ENCODE assay signal across 1 cellular context in the genomic region with DNA sequence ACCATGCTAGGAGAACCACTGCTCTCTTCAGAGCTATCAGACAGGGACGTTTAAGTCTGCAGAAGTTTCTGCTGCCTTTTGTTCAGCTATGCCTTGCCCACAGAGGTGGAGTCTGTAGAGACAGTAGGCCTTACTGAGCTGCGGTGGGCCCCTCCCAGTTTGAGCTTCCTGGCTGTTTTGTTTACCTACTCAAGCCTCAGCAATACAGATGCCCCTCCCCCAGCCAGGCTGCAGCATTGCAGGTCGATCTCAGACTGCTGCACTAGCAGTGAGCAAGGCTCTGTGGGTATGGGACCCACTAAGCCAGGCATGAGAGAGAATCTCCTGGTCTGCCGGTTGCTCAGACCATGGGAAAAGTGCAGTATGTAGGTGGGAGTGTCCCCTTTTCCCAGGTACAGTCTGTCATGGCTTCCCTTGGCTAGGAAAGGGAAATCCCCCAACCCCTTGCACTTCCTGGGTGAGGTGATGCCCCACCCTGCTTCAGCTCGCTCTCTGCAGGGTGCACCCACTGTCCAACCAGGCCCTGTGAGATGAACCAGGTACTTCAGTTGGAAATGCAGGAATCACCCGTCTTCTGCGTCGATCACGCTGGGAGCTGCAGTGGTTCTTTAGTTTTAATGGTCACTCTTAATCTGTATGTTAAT.
TF ChIP-seq lines count a peak whose summit lies in the region.
"Not testable (repeated sequence)": the region's sequence is repeated elsewhere in the genome, so short reads cannot be mapped to it uniquely, and the experiment has no call there.

No MANE protein-coding gene starts in this region.

TF ChIP-seq in HepG2, 621 proteins besides CTCF, POLR2A, EP300 and RAD21 (continued from another document):
- peak; percentile 69; the same call in 1 of the 2 replicates for TF ChIP-seq PAXIP1 (CRISPR knock-in tag; conservative IDR thresholded peaks at IDR 0.05)
- peak; percentile 62 for TF ChIP-seq SAP130 (CRISPR knock-in tag; IDR thresholded peaks at IDR 0.05; ENCODE audit: low read depth)
- TF ChIP-seq ZNF317 (CRISPR knock-in tag; IDR thresholded peaks at IDR 0.05), result 0 out of 2 replicates have a peak, but pooled peaks have one; percentile 72
- peak; percentile 83 for TF ChIP-seq ZNF556 (CRISPR knock-in tag; IDR thresholded peaks at IDR 0.05; ENCODE audit: borderline replicate concordance)
- TF ChIP-seq, protein P1, sequence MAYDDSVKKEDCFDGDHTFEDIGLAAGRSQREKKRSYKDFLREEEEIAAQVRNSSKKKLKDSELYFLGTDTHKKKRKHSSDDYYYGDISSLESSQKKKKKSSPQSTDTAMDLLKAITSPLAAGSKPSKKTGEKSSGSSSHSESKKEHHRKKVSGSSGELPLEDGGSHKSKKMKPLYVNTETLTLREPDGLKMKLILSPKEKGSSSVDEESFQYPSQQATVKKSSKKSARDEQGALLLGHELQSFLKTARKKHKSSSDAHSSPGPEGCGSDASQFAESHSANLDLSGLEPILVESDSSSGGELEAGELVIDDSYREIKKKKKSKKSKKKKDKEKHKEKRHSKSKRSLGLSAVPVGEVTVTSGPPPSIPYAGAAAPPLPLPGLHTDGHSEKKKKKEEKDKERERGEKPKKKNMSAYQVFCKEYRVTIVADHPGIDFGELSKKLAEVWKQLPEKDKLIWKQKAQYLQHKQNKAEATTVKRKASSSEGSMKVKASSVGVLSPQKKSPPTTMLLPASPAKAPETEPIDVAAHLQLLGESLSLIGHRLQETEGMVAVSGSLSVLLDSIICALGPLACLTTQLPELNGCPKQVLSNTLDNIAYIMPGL (CRISPR knock-in tag; IDR thresholded peaks at IDR 0.05; ENCODE audit: borderline replicate concordance in 1 of 2, low read depth in 1 of 2), result 0 out of 4 replicates have a peak, but pooled peaks of 1 of the 2 experiments have one; percentile 42
- 0 out of 2 replicates have a peak, but pooled peaks have one; percentile 23 for TF ChIP-seq IRF2 (CRISPR knock-in tag; IDR thresholded peaks at IDR 0.05)
- TF ChIP-seq PITX1 (CRISPR knock-in tag; IDR thresholded peaks at IDR 0.05), result peak; percentile 69; the same call in 1 of the 2 replicates
- TF ChIP-seq FOXK1 (CRISPR knock-in tag; IDR thresholded peaks at IDR 0.05; ENCODE audit: borderline replicate concordance, low read depth), result peak; percentile 68; the same call in 1 of the 2 replicates
- peak; percentile 77 for TF ChIP-seq POGZ (CRISPR knock-in tag; IDR thresholded peaks at IDR 0.05)
- TF ChIP-seq ZNF788 (CRISPR knock-in tag; IDR thresholded peaks at IDR 0.05; ENCODE audit: borderline replicate concordance), result peak; percentile 39; the same call in 1 of the 2 replicates
- peak; percentile 47; the same call in 1 of the 2 replicates for TF ChIP-seq TBX2 (CRISPR knock-in tag; IDR thresholded peaks at IDR 0.05; ENCODE audit: borderline replicate concordance)
- TF ChIP-seq ZNF761 (CRISPR knock-in tag; conservative IDR thresholded peaks at IDR 0.05), result 0 out of 2 replicates have a peak, but pooled peaks have one; percentile 47
- peak; percentile 34; the same call in 1 of the 2 replicates for TF ChIP-seq ZBTB38 (CRISPR knock-in tag; IDR thresholded peaks at IDR 0.05)
- TF ChIP-seq SALL1 (CRISPR knock-in tag; IDR thresholded peaks at IDR 0.05), result peak; percentile 89
- TF ChIP-seq HOXA3 (CRISPR knock-in tag; IDR thresholded peaks at IDR 0.05), result peak; percentile 21; the same call in 1 of the 2 replicates
- not testable (repeated sequence) for TF ChIP-seq TCF12, FOXA1 (IDR thresholded peaks at IDR 0.05)
- 0 out of 2 replicates have a peak, but pooled peaks have one; percentile 53 for TF ChIP-seq TCF12 (CRISPR knock-in tag; IDR thresholded peaks at IDR 0.05)
- TF ChIP-seq RXRB (CRISPR knock-in tag; IDR thresholded peaks at IDR 0.05; ENCODE audit: borderline replicate concordance), result peak; percentile 40; the same call in 1 of the 2 replicates
- TF ChIP-seq GATAD2A (CRISPR knock-in tag; IDR thresholded peaks at IDR 0.05), result 0 out of 2 replicates have a peak, but pooled peaks have one; percentile 52
- TF ChIP-seq, protein P2, sequence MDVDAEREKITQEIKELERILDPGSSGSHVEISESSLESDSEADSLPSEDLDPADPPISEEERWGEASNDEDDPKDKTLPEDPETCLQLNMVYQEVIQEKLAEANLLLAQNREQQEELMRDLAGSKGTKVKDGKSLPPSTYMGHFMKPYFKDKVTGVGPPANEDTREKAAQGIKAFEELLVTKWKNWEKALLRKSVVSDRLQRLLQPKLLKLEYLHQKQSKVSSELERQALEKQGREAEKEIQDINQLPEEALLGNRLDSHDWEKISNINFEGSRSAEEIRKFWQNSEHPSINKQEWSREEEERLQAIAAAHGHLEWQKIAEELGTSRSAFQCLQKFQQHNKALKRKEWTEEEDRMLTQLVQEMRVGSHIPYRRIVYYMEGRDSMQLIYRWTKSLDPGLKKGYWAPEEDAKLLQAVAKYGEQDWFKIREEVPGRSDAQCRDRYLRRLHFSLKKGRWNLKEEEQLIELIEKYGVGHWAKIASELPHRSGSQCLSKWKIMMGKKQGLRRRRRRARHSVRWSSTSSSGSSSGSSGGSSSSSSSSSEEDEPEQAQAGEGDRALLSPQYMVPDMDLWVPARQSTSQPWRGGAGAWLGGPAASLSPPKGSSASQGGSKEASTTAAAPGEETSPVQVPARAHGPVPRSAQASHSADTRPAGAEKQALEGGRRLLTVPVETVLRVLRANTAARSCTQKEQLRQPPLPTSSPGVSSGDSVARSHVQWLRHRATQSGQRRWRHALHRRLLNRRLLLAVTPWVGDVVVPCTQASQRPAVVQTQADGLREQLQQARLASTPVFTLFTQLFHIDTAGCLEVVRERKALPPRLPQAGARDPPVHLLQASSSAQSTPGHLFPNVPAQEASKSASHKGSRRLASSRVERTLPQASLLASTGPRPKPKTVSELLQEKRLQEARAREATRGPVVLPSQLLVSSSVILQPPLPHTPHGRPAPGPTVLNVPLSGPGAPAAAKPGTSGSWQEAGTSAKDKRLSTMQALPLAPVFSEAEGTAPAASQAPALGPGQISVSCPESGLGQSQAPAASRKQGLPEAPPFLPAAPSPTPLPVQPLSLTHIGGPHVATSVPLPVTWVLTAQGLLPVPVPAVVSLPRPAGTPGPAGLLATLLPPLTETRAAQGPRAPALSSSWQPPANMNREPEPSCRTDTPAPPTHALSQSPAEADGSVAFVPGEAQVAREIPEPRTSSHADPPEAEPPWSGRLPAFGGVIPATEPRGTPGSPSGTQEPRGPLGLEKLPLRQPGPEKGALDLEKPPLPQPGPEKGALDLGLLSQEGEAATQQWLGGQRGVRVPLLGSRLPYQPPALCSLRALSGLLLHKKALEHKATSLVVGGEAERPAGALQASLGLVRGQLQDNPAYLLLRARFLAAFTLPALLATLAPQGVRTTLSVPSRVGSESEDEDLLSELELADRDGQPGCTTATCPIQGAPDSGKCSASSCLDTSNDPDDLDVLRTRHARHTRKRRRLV (CRISPR knock-in tag; IDR thresholded peaks at IDR 0.05), result peak; percentile 61; the same call in 1 of the 2 replicates
- TF ChIP-seq ZMYM4 (CRISPR knock-in tag; IDR thresholded peaks at IDR 0.05), result peak; percentile 75; the same call in 1 of the 2 replicates
- TF ChIP-seq FOXA1 (CRISPR knock-in tag; IDR thresholded peaks at IDR 0.05), result peak; percentile 76
- TF ChIP-seq ZFY (CRISPR knock-in tag; IDR thresholded peaks at IDR 0.05), result 0 out of 2 replicates have a peak, but pooled peaks have one; percentile 44
- peak; percentile 66; the same call in 1 of the 2 replicates for TF ChIP-seq FOXO1 (CRISPR knock-in tag; IDR thresholded peaks at IDR 0.05)
- TF ChIP-seq ARID5B (CRISPR knock-in tag; IDR thresholded peaks at IDR 0.05), result peak; percentile 76
- peak; percentile 66; the same call in 1 of the 2 replicates for TF ChIP-seq ZNF614 (CRISPR knock-in tag; IDR thresholded peaks at IDR 0.05; ENCODE audit: borderline replicate concordance)
- TF ChIP-seq ZNF574 (CRISPR knock-in tag; IDR thresholded peaks at IDR 0.05), result peak; percentile 35; the same call in 1 of the 2 replicates
- 0 out of 2 replicates have a peak, but pooled peaks have one; percentile 45 for TF ChIP-seq KMT2A (CRISPR knock-in tag; IDR thresholded peaks at IDR 0.05)
